In the genomic region with DNA sequence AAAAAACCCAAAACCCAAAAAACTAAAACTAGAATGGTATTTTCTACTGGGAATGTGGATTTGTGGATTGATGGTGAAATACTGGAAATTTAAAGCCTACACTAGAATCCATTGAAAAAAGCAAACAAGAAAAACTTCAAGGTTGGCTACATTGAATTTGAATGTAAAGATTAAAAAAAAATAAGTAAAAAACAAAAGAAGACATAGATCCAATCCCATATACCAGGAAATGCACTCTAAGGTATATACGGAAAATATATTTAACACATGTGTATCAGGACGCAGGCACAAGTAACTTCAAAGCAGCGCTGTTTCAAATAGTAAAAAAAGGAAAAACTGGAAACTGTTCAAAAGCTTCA, we compare ENCODE assay signal across 8 cellular contexts. TPM values are rescaled to one million over a fixed set of nuclear protein-coding genes. Genes with fewer than 3 reads are reported as not detected.
DNase-seq lines count a peak whose midpoint lies in the region; ATAC-seq and TF ChIP-seq lines count a peak whose summit lies in the region.

No MANE protein-coding gene starts in this region.

- H3K27me3 ChIP-seq in BE2C (0 out of 2 replicates have a peak, but pooled peaks cover 2% of the 10 kb centered on the region), MG63 (no peaks in the 10 kb centered on the region), ectodermal cell (ENCODE audit: control insufficient read depth, insufficient read depth, low read length, poor library complexity, severe bottlenecking) (no peaks in the 10 kb centered on the region)

- no peak overlapping the region for H3K27ac ChIP-seq in ectodermal cell (ENCODE audit: insufficient read depth, low read depth, low read length, poor library complexity, severe bottlenecking)

- H3K4me3 ChIP-seq in BE2C (ENCODE audit: low read depth, low read length) (peak overlapping the region; percentile 86), MG63 (peak overlapping the region; percentile 95), ectodermal cell (ENCODE audit: insufficient read depth, low read depth, low read length) (peak overlapping the region; percentile 89)

- DNase-seq in BE2C (no peak), MG63 (no peak), Ammon's horn (ENCODE audit: low spot score) (no peak), GM10248 (ENCODE audit: extremely low spot score) (no peak), left colon (no peak)
- no peak for DNase-seq in natural killer cell treated with Interleukin-12 subunit alpha and Interleukin-12 subunit beta and Interleukin-15 and Interleukin-18, amount 100 ng/mL, for 72 hours (ENCODE audit: low spot score)

- intact Hi-C loops in left colon (cut with DNase I, micrococcal nuclease), result no loop called here

- no peaks in the 10 kb centered on the region; the same call in 1 of the 2 replicates for H3K9me3 ChIP-seq in BE2C
- H3K9me3 ChIP-seq in MG63, result no peaks in the 10 kb centered on the region
- H3K9me3 ChIP-seq in ectodermal cell (ENCODE audit: control insufficient read depth, low read length), result no peaks in the 10 kb centered on the region

- peak overlapping the region; percentile 97 for H3K4me3 Mint-ChIP-seq in natural killer cell treated with Interleukin-12 subunit alpha and Interleukin-12 subunit beta and Interleukin-15 and Interleukin-18, amount 100 ng/mL, for 72 hours

- no peak for ATAC-seq in natural killer cell treated with Interleukin-12 subunit alpha and Interleukin-12 subunit beta and Interleukin-15 and Interleukin-18, amount 100 ng/mL, for 72 hours
- ATAC-seq in GM19328 (IDR thresholded peaks at IDR 0.05; ENCODE audit: unreplicated experiment), result no peak
- ATAC-seq in left colon, result no peak

- peak overlapping the region; percentile 75 to 92 for H3K27ac Mint-ChIP-seq in natural killer cell treated with Interleukin-12 subunit alpha and Interleukin-12 subunit beta and Interleukin-15 and Interleukin-18, amount 100 ng/mL, for 72 hours

- H3K4me1 ChIP-seq in BE2C (no peaks in the 10 kb centered on the region), ectodermal cell (ENCODE audit: control insufficient read depth, insufficient read depth, low read length) (no peaks in the 10 kb centered on the region)

- no peaks in the 10 kb centered on the region for H3K27me3 Mint-ChIP-seq in natural killer cell treated with Interleukin-12 subunit alpha and Interleukin-12 subunit beta and Interleukin-15 and Interleukin-18, amount 100 ng/mL, for 72 hours

- H3K9me3 Mint-ChIP-seq in natural killer cell treated with Interleukin-12 subunit alpha and Interleukin-12 subunit beta and Interleukin-15 and Interleukin-18, amount 100 ng/mL, for 72 hours, result no peaks in the 10 kb centered on the region

- POLR2A ChIA-PET in GM10248 (lab: Yijun Ruan, JAX), result no interaction called here

- no peak for TF ChIP-seq CTCF in BE2C (IDR thresholded peaks at IDR 0.05; ENCODE audit: low read depth, low read length)
- TF ChIP-seq CTCF in GM10248 (IDR thresholded peaks at IDR 0.05; ENCODE audit: control extremely low read depth, extremely low read depth, low read depth, missing control alignments), result no peak

- H3K36me3 Mint-ChIP-seq in natural killer cell treated with Interleukin-12 subunit alpha and Interleukin-12 subunit beta and Interleukin-15 and Interleukin-18, amount 100 ng/mL, for 72 hours, result no peaks in the 10 kb centered on the region

- 0 to 1% methylated on average over 2 to 3 of the region's 3 CpGs for WGBS in ectodermal cell, 2 experiments

- H3K4me1 Mint-ChIP-seq in natural killer cell treated with Interleukin-12 subunit alpha and Interleukin-12 subunit beta and Interleukin-15 and Interleukin-18, amount 100 ng/mL, for 72 hours (ENCODE audit: low read depth in 2 of 2), result peaks cover 11 to 17% of the 10 kb centered on the region in 2 donors

- CTCF ChIA-PET in GM10248 (lab: Yijun Ruan, JAX), result interaction anchor here (1.9 to 6.9 kb wide), 2 partner anchors 19 to 187 kb away, joined by 5 to 42 read pairs; a partner anchor contains a TSS

- H3K36me3 ChIP-seq in BE2C, result no peaks in the 10 kb centered on the region
- H3K36me3 ChIP-seq in MG63, result no peaks in the 10 kb centered on the region
- no peaks in the 10 kb centered on the region for H3K36me3 ChIP-seq in ectodermal cell (ENCODE audit: control insufficient read depth, insufficient read depth, low read length)

RNA-seq across cellular contexts. Expression of a gene that starts 0.8 kb away (rescaled TPM):
- 3.4 TPM for polyA plus RNA-seq in BE2C (2012; ENCODE audit: insufficient read depth, insufficient read length, low read depth)
- total RNA-seq in MG63 (2014; rRNA removed; shearing (Covaris generic); ENCODE audit: low replicate concordance), result 25.7 and 31.4 TPM in 2 replicates
- polyA plus RNA-seq in ectodermal cell (2013, experiment 1 of 4), result 20.8 TPM
- 24.4 TPM for polyA plus RNA-seq in ectodermal cell (2013, experiment 2 of 4)
- 19.0 TPM for polyA plus RNA-seq in ectodermal cell (2013, experiment 3 of 4)
- 20.1 TPM for polyA plus RNA-seq in ectodermal cell (2013, experiment 4 of 4)
- total RNA-seq in natural killer cell treated with Interleukin-12 subunit alpha and Interleukin-12 subunit beta and Interleukin-15 and Interleukin-18, amount 100 ng/mL, for 72 hours, result 10 to 100 TPM; 16.6 to 17.8 TPM
- 10 to 100 TPM in 1 of 2 donors, 1 to 10 TPM in 1; 7.9 to 11.0 TPM for total RNA-seq in left colon

RNA-seq across cellular contexts. Expression of a gene that starts 19.4 kb away (rescaled TPM):
- polyA plus RNA-seq in BE2C (2012; ENCODE audit: insufficient read depth, insufficient read length, low read depth), result 73.0 TPM
- total RNA-seq in MG63 (2014; rRNA removed; shearing (Covaris generic); ENCODE audit: low replicate concordance), result 19.2 and 23.3 TPM in 2 replicates
- 21.5 TPM for polyA plus RNA-seq in ectodermal cell (2013, experiment 1 of 4)
- polyA plus RNA-seq in ectodermal cell (2013, experiment 2 of 4), result 22.0 TPM
- 16.8 TPM for polyA plus RNA-seq in ectodermal cell (2013, experiment 3 of 4)
- 25.3 TPM for polyA plus RNA-seq in ectodermal cell (2013, experiment 4 of 4)
- 10 to 100 TPM; 16.2 to 22.0 TPM for total RNA-seq in natural killer cell treated with Interleukin-12 subunit alpha and Interleukin-12 subunit beta and Interleukin-15 and Interleukin-18, amount 100 ng/mL, for 72 hours
- total RNA-seq in left colon, result 1 to 10 TPM; 9.5 to 9.9 TPM
